Comparison of ENCODE assay signal across 10 cellular contexts in the genomic region with DNA sequence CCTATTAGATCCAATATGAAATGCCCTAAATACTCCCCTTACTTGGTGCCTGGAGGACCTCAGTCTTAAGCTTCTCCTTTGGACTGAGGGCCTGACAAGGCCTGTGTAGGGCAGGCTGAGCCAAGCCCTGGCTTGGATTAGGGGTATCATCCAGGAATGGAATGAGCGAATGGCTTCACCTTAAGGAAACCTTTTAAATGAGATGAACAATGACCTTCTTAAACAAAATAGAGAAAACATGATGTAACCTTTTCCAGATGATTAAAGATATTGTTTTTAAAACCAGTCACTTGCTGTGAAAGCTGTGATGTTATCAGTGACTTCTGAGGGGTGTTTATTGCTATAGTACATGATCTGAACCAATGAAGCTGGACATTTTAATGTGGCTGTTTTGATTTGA.
"Had no signal": no experiment of that assay in that cellular context is flagged by ENCODE, and none has a peak within 500 bp of the region (broad histone marks: within the 10 kb centered on the region; RNA-seq: fewer than 3 reads in every experiment).

No MANE protein-coding gene starts in this region.

- H3K4me3 Mint-ChIP-seq: activated CD4-positive, alpha-beta memory T cell treated with anti-CD3 and anti-CD28 coated beads for 36 hours; activated naive CD8-positive, alpha-beta T cell treated with anti-CD3 and anti-CD28 coated beads, Interleukin-2, amount 10 ng/mL, durations not matched to agents 7 days and 5 days; activated T-cell treated with anti-CD3 and anti-CD28 coated beads, Interleukin-2, amount 50 U/mL, for 72 hours had no signal

- H3K27me3 Mint-ChIP-seq: activated CD4-positive, alpha-beta memory T cell treated with anti-CD3 and anti-CD28 coated beads for 36 hours; activated naive CD8-positive, alpha-beta T cell treated with anti-CD3 and anti-CD28 coated beads, Interleukin-2, amount 10 ng/mL, durations not matched to agents 7 days and 5 days had no signal

- H3K9me3 ChIP-seq: heart left ventricle, left ventricle myocardium inferior, ovary, tibial artery had no signal

- ATAC-seq: activated T-cell treated with anti-CD3 and anti-CD28 coated beads, Interleukin-2, amount 50 U/mL, for 72 hours; heart left ventricle had no signal

- H3K27ac Mint-ChIP-seq: activated CD4-positive, alpha-beta memory T cell treated with anti-CD3 and anti-CD28 coated beads for 36 hours; activated naive CD8-positive, alpha-beta T cell treated with anti-CD3 and anti-CD28 coated beads, Interleukin-2, amount 10 ng/mL, durations not matched to agents 7 days and 5 days had no signal

- H3K27me3 ChIP-seq: heart left ventricle, ovary, tibial artery had no signal

- H3K27ac ChIP-seq: heart left ventricle, ovary had no signal

- H3K4me3 ChIP-seq: heart left ventricle, left ventricle myocardium inferior, ovary, tibial artery had no signal

- DNase-seq: activated CD4-positive, alpha-beta memory T cell treated with anti-CD3 and anti-CD28 coated beads for 36 hours; activated CD4-positive, alpha-beta T cell treated with anti-CD3 and anti-CD28 coated beads for 1 hour; activated naive CD8-positive, alpha-beta T cell treated with anti-CD3 and anti-CD28 coated beads, Interleukin-2, amount 10 ng/mL, durations not matched to agents 7 days and 5 days; activated T-cell treated with anti-CD3 and anti-CD28 coated beads, Interleukin-2, amount 50 U/mL, for 72 hours; heart left ventricle; left ventricle myocardium inferior; ovary; stimulated activated CD4-positive, alpha-beta T cell treated with anti-CD3 and anti-CD28 coated beads, Interleukin-15, amount 100 ng/mL, for 24 hours; stimulated activated CD4-positive, alpha-beta T cell treated with anti-CD3 and anti-CD28 coated beads, Interleukin-4, amount 100 ng/mL, for 4 hours; tibial artery had no signal

- H3K36me3 ChIP-seq: heart left ventricle, left ventricle myocardium inferior, ovary, tibial artery had no signal

- H3K9me3 Mint-ChIP-seq: activated CD4-positive, alpha-beta memory T cell treated with anti-CD3 and anti-CD28 coated beads for 36 hours; activated naive CD8-positive, alpha-beta T cell treated with anti-CD3 and anti-CD28 coated beads, Interleukin-2, amount 10 ng/mL, durations not matched to agents 7 days and 5 days; activated T-cell treated with anti-CD3 and anti-CD28 coated beads, Interleukin-2, amount 50 U/mL, for 72 hours had no signal
